ENCODE assay signal across 1 cellular context in the genomic region with DNA sequence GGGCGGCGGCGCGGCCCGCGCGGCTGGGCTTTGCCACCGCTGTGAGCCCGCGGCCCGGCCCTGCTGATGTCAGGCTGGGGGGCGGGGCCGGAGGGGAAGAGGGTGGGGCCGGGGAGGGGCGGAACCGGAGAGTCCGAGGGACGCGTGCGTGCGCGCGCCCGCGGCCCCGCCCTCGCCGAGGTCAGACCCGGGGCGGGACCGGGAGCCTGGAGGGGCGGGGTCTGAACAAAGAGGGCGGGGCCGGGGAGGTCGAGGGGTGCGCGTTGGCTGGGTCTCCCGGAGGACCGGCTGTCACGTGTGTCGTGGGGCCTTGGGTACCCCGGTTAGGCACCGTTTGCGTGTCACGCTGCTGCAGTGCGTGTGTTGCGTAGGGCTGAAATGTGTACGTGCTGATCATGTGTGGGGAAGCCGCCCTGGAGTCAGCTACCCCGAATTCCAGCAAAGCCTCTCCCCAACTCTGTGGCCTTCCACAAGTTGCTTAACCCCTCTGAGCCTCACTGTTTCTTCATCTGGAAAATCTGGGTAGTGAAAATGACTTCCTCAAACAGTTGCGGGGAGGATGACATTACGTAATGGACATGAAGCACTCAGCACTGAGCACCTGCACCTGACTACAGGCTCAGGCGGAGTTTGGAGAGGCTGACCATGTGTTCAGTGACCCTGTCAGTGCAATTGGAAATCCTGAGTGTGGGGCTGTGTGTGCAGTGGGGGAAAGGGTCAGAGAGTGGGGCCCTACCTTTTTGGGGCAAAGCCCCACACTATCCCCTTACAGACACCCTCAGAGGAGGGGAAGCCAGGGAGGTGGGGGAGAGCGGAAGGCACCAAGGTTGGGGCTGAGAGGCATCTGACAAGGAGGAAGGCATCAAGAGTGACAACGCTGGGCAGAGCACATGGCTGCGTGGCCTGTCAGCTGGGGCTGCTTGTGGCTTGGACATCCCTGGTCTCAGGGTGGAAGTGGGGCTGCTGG.
TF ChIP-seq lines count a peak whose summit lies in the region.

A gene (minus strand): TSS at position 41 of the 967 bp plus-strand sequence. CDS start 86 bp downstream, outside the sequence.

TF ChIP-seq in HEK293, 187 proteins besides CTCF, POLR2A, EP300 and RAD21 (continued from another document):
- no peak; the same call in 1 of the 2 replicates for TF ChIP-seq KLF10 (tag by site-specific recombination; IDR thresholded peaks at IDR 0.05)
- TF ChIP-seq ZNF416 (tag by site-specific recombination; IDR thresholded peaks at IDR 0.05) = no peak
- TF ChIP-seq SP7 (tag by site-specific recombination; IDR thresholded peaks at IDR 0.05) = no peak; the same call in 1 of the 2 replicates
- TF ChIP-seq IKZF3 (tag by site-specific recombination; IDR thresholded peaks at IDR 0.05) = no peak
- no peak for TF ChIP-seq MZF1 (tag by site-specific recombination; IDR thresholded peaks at IDR 0.05; ENCODE audit: borderline replicate concordance)
- TF ChIP-seq ZIC2 (tag by site-specific recombination; IDR thresholded peaks at IDR 0.05) = no peak
- no peak for TF ChIP-seq ZNF501 (tag by site-specific recombination; IDR thresholded peaks at IDR 0.05)
- TF ChIP-seq ZFP69B (tag by site-specific recombination; IDR thresholded peaks at IDR 0.05) = no peak
- TF ChIP-seq ZNF624 (tag by site-specific recombination; IDR thresholded peaks at IDR 0.05) = no peak
- no peak for TF ChIP-seq ZNF555 (tag by site-specific recombination; conservative IDR thresholded peaks at IDR 0.05)
- TF ChIP-seq SETDB1 (IDR thresholded peaks at IDR 0.05; ENCODE audit: insufficient read length, low read length) = no peak
- peak; percentile 85 for TF ChIP-seq SP3 (tag by site-specific recombination; IDR thresholded peaks at IDR 0.05)
- TF ChIP-seq KLF16 (tag by site-specific recombination; IDR thresholded peaks at IDR 0.05) = peak; percentile 39; the same call in 1 of the 2 replicates
- peak; percentile 91 for TF ChIP-seq KLF9 (tag by site-specific recombination; IDR thresholded peaks at IDR 0.05; ENCODE audit: low read depth)
- TF ChIP-seq KLF7 (tag by site-specific recombination; IDR thresholded peaks at IDR 0.05; ENCODE audit: borderline replicate concordance) = peak; percentile 63; the same call in 1 of the 2 replicates
- TF ChIP-seq ZNF366 (tag by site-specific recombination; conservative IDR thresholded peaks at IDR 0.05) = no peak
- TF ChIP-seq, protein P1, sequence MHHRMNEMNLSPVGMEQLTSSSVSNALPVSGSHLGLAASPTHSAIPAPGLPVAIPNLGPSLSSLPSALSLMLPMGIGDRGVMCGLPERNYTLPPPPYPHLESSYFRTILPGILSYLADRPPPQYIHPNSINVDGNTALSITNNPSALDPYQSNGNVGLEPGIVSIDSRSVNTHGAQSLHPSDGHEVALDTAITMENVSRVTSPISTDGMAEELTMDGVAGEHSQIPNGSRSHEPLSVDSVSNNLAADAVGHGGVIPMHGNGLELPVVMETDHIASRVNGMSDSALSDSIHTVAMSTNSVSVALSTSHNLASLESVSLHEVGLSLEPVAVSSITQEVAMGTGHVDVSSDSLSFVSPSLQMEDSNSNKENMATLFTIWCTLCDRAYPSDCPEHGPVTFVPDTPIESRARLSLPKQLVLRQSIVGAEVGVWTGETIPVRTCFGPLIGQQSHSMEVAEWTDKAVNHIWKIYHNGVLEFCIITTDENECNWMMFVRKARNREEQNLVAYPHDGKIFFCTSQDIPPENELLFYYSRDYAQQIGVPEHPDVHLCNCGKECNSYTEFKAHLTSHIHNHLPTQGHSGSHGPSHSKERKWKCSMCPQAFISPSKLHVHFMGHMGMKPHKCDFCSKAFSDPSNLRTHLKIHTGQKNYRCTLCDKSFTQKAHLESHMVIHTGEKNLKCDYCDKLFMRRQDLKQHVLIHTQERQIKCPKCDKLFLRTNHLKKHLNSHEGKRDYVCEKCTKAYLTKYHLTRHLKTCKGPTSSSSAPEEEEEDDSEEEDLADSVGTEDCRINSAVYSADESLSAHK (tag by site-specific recombination; IDR thresholded peaks at IDR 0.05) = no peak
- peak; percentile 64 for TF ChIP-seq KLF1 (tag by site-specific recombination; IDR thresholded peaks at IDR 0.05)
- TF ChIP-seq BCL11A (tag by site-specific recombination; IDR thresholded peaks at IDR 0.05; ENCODE audit: low read depth) = no peak
- TF ChIP-seq, protein P2, sequence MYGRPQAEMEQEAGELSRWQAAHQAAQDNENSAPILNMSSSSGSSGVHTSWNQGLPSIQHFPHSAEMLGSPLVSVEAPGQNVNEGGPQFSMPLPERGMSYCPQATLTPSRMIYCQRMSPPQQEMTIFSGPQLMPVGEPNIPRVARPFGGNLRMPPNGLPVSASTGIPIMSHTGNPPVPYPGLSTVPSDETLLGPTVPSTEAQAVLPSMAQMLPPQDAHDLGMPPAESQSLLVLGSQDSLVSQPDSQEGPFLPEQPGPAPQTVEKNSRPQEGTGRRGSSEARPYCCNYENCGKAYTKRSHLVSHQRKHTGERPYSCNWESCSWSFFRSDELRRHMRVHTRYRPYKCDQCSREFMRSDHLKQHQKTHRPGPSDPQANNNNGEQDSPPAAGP (tag by site-specific recombination; IDR thresholded peaks at IDR 0.05) = no peak
- TF ChIP-seq ZBTB7A (tag by site-specific recombination; IDR thresholded peaks at IDR 0.05; ENCODE audit: low read depth) = no peak
- no peak for TF ChIP-seq ZBTB1 (tag by site-specific recombination; IDR thresholded peaks at IDR 0.05)
- TF ChIP-seq, protein P3, sequence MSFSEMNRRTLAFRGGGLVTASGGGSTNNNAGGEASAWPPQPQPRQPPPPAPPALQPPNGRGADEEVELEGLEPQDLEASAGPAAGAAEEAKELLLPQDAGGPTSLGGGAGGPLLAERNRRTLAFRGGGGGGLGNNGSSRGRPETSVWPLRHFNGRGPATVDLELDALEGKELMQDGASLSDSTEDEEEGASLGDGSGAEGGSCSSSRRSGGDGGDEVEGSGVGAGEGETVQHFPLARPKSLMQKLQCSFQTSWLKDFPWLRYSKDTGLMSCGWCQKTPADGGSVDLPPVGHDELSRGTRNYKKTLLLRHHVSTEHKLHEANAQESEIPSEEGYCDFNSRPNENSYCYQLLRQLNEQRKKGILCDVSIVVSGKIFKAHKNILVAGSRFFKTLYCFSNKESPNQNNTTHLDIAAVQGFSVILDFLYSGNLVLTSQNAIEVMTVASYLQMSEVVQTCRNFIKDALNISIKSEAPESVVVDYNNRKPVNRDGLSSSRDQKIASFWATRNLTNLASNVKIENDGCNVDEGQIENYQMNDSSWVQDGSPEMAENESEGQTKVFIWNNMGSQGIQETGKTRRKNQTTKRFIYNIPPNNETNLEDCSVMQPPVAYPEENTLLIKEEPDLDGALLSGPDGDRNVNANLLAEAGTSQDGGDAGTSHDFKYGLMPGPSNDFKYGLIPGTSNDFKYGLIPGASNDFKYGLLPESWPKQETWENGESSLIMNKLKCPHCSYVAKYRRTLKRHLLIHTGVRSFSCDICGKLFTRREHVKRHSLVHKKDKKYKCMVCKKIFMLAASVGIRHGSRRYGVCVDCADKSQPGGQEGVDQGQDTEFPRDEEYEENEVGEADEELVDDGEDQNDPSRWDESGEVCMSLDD (tag by site-specific recombination; IDR thresholded peaks at IDR 0.05) = 0 out of 2 replicates have a peak, but pooled peaks have one; percentile 41
- no peak for TF ChIP-seq ZNF792 (tag by site-specific recombination; IDR thresholded peaks at IDR 0.05)
- TF ChIP-seq ZNF155 (tag by site-specific recombination; IDR thresholded peaks at IDR 0.05) = no peak
- TF ChIP-seq YY1 (tag by site-specific recombination; IDR thresholded peaks at IDR 0.05) = no peak
- TF ChIP-seq ZNF76 (tag by site-specific recombination; IDR thresholded peaks at IDR 0.05; ENCODE audit: borderline replicate concordance, low read depth) = no peak
- TF ChIP-seq, protein P4, sequence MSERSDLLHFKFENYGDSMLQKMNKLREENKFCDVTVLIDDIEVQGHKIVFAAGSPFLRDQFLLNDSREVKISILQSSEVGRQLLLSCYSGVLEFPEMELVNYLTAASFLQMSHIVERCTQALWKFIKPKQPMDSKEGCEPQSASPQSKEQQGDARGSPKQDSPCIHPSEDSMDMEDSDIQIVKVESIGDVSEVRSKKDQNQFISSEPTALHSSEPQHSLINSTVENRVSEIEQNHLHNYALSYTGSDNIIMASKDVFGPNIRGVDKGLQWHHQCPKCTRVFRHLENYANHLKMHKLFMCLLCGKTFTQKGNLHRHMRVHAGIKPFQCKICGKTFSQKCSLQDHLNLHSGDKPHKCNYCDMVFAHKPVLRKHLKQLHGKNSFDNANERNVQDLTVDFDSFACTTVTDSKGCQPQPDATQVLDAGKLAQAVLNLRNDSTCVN (tag by site-specific recombination; optimal IDR thresholded peaks at IDR 0.05) = peak; percentile 61
- no peak for TF ChIP-seq ZNF133 (tag by site-specific recombination; IDR thresholded peaks at IDR 0.05)
- no peak for TF ChIP-seq ZNF404 (tag by site-specific recombination; IDR thresholded peaks at IDR 0.05)
- TF ChIP-seq ZNF138 (tag by site-specific recombination; IDR thresholded peaks at IDR 0.05; ENCODE audit: borderline replicate concordance) = no peak
- TF ChIP-seq ZNF530 (tag by site-specific recombination; IDR thresholded peaks at IDR 0.05; ENCODE audit: low read depth) = no peak
- TF ChIP-seq, protein P5, sequence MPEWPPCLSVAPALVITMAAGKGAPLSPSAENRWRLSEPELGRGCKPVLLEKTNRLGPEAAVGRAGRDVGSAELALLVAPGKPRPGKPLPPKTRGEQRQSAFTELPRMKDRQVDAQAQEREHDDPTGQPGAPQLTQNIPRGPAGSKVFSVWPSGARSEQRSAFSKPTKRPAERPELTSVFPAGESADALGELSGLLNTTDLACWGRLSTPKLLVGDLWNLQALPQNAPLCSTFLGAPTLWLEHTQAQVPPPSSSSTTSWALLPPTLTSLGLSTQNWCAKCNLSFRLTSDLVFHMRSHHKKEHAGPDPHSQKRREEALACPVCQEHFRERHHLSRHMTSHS (tag by site-specific recombination; IDR thresholded peaks at IDR 0.05) = no peak
- TF ChIP-seq, protein P6, sequence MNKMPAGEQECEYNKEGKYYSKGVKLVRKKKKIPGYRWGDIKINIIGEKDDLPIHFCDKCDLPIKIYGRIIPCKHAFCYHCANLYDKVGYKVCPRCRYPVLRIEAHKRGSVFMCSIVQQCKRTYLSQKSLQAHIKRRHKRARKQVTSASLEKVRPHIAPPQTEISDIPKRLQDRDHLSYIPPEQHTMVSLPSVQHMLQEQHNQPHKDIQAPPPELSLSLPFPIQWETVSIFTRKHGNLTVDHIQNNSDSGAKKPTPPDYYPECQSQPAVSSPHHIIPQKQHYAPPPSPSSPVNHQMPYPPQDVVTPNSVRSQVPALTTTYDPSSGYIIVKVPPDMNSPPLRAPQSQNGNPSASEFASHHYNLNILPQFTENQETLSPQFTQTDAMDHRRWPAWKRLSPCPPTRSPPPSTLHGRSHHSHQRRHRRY (tag by site-specific recombination; IDR thresholded peaks at IDR 0.05) = no peak
- no peak for TF ChIP-seq ZNF610 (tag by site-specific recombination; IDR thresholded peaks at IDR 0.05; ENCODE audit: borderline replicate concordance)
- TF ChIP-seq, protein P7, sequence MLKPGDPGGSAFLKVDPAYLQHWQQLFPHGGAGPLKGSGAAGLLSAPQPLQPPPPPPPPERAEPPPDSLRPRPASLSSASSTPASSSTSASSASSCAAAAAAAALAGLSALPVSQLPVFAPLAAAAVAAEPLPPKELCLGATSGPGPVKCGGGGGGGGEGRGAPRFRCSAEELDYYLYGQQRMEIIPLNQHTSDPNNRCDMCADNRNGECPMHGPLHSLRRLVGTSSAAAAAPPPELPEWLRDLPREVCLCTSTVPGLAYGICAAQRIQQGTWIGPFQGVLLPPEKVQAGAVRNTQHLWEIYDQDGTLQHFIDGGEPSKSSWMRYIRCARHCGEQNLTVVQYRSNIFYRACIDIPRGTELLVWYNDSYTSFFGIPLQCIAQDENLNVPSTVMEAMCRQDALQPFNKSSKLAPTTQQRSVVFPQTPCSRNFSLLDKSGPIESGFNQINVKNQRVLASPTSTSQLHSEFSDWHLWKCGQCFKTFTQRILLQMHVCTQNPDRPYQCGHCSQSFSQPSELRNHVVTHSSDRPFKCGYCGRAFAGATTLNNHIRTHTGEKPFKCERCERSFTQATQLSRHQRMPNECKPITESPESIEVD (tag by site-specific recombination; IDR thresholded peaks at IDR 0.05) = no peak
- TF ChIP-seq REPIN1 (tag by site-specific recombination; IDR thresholded peaks at IDR 0.05; ENCODE audit: low read depth) = no peak
